8 cellular contexts compared by ENCODE assay signal in the genomic region with DNA sequence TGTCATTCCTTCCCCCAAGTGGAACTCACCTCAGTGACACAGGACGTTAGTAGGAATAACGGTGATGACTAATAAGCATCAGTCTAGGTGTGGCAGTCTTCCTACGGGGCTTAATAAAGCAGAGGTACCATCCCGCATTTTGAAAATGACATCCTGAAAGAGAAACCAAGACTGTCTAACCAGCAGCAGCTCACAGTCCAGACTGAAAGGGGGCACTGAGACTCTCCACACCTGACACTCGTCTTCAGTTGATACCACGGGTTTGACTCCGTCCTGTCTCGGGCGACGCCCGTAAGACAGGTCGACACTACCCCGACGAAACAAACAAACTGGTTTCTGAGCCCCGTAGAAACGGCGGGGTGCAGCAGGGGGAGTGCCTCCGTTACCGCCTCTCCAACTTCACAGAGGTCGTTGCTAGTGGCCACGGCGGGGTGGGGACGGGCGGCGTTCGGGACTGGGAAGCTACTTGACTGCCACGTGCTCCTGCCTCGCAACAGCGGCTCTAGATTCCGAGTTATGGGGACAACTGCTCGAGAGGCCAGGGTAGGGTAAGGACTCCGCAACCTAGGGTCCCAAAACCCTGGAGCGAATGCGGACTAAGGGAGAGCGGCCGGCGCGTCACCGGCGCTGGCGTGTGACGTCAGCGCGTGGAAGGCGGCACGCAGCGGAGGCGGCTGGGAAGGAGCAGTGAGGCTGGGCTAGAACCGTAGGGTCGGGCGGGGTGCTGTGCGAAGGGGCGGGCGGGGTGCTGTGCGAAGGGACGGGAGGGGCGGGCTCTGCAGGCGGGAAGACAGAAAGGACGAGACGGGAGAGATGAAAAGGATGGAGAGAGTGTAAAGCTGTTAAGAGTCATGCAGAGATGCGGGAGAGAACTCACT. TPM values are rescaled to one million over a fixed set of nuclear protein-coding genes. Genes with fewer than 3 reads are reported as not detected.
DNase-seq lines count a peak whose midpoint lies in the region; TF ChIP-seq lines count a peak whose summit lies in the region.

A gene with protein sequence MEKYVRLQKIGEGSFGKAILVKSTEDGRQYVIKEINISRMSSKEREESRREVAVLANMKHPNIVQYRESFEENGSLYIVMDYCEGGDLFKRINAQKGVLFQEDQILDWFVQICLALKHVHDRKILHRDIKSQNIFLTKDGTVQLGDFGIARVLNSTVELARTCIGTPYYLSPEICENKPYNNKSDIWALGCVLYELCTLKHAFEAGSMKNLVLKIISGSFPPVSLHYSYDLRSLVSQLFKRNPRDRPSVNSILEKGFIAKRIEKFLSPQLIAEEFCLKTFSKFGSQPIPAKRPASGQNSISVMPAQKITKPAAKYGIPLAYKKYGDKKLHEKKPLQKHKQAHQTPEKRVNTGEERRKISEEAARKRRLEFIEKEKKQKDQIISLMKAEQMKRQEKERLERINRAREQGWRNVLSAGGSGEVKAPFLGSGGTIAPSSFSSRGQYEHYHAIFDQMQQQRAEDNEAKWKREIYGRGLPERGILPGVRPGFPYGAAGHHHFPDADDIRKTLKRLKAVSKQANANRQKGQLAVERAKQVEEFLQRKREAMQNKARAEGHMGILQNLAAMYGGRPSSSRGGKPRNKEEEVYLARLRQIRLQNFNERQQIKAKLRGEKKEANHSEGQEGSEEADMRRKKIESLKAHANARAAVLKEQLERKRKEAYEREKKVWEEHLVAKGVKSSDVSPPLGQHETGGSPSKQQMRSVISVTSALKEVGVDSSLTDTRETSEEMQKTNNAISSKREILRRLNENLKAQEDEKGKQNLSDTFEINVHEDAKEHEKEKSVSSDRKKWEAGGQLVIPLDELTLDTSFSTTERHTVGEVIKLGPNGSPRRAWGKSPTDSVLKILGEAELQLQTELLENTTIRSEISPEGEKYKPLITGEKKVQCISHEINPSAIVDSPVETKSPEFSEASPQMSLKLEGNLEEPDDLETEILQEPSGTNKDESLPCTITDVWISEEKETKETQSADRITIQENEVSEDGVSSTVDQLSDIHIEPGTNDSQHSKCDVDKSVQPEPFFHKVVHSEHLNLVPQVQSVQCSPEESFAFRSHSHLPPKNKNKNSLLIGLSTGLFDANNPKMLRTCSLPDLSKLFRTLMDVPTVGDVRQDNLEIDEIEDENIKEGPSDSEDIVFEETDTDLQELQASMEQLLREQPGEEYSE (N-terminal part only) (minus strand): TSS at position 593 of the 878 bp plus-strand sequence. CDS start 9,953 bp downstream, outside the sequence.

- H3K4me3 Mint-ChIP-seq in neural crest cell: peak within 1 kb of the TSS; percentile 100

- peak within 1 kb of the TSS; percentile 99 for H3K27ac Mint-ChIP-seq in neural crest cell (ENCODE audit: unreplicated experiment)

- in situ Hi-C loops in HAP-1 (cut with MboI; ENCODE audit: low sequenced_read_pairs): loop anchor here (10.0 to 25.0 kb wide), 2 partner anchors 123 to 425 kb away; a partner anchor contains a TSS

- H3K27me3 ChIP-seq in HAP-1 (ENCODE audit: low read depth) (no peaks in the 10 kb centered on the region), MM.1S (replicated peaks; ENCODE audit: insufficient read depth, low read length) (no peaks in the 10 kb centered on the region), stomach smooth muscle (ENCODE audit: control insufficient read depth in 1 of 2, insufficient read depth in 2 of 2, low read length in 2 of 2) (no peaks in the 10 kb centered on the region)

- peaks cover 21% of the 10 kb centered on the region for H3K79me2 ChIP-seq in MM.1S (ENCODE audit: low read length)

- H3K9ac ChIP-seq in MM.1S (ENCODE audit: low read length) (peak within 1 kb of the TSS; percentile 93), stomach smooth muscle (ENCODE audit: low read length in 2 of 2) (peak within 1 kb of the TSS; percentile 93 to 96)

- H3K36me3 ChIP-seq in HAP-1 (replicated peaks): no peaks in the 10 kb centered on the region; the same call in 1 of the 2 replicates
- H3K36me3 ChIP-seq in MM.1S (replicated peaks; ENCODE audit: insufficient read depth, low read length): no peaks in the 10 kb centered on the region
- no peaks in the 10 kb centered on the region for H3K36me3 ChIP-seq in stomach smooth muscle (ENCODE audit: control insufficient read depth in 2 of 2, insufficient read depth in 2 of 2, low read length in 2 of 2)

- no peaks in the 10 kb centered on the region for H3K9me3 ChIP-seq in HAP-1
- H3K9me3 ChIP-seq in MM.1S (replicated peaks; ENCODE audit: insufficient read depth, low read length): no peaks in the 10 kb centered on the region
- H3K9me3 ChIP-seq in stomach smooth muscle (ENCODE audit: control insufficient read depth in 2 of 2, low read length in 2 of 2): no peaks in the 10 kb centered on the region

- H3K9me3 Mint-ChIP-seq in neural crest cell: no peaks in the 10 kb centered on the region

- no peaks in the 10 kb centered on the region for H3K9me2 ChIP-seq in MM.1S (replicated peaks; ENCODE audit: insufficient read depth, low read length)

- H3K4me1 ChIP-seq in HAP-1 (peaks cover 14% of the 10 kb centered on the region), MM.1S (ENCODE audit: low read length) (peaks cover 9% of the 10 kb centered on the region), stomach smooth muscle (ENCODE audit: control insufficient read depth, insufficient read depth, low read length) (no peaks in the 10 kb centered on the region)

- peak within 1 kb of the TSS; percentile 80 for H2AFZ ChIP-seq in MM.1S (ENCODE audit: low read length)

- peak; percentile 90 for DNase-seq in ELR (ENCODE audit: low read depth)
- peak; percentile 88 to 94 for DNase-seq in HAP-1 (ENCODE audit: low spot score in 2 of 2)
- peak; percentile 89 for DNase-seq in MM.1S
- DNase-seq in SHP77 treated with DMSO at 0.1 percent for 48 hours (lab: John Stamatoyannopoulos, UW): peak; percentile 63
- peak; percentile 95 for DNase-seq in activated effector memory CD4-positive, alpha-beta T cell treated with anti-CD3 and anti-CD28 coated beads, Interleukin-2, amount 50 U/mL, for 16 hours
- DNase-seq in foreskin fibroblast: peak; percentile 91 to 97
- peak; percentile 74 for DNase-seq in neural crest cell (ENCODE audit: low read depth, low spot score)

- no peaks in the 10 kb centered on the region for H3K27me3 Mint-ChIP-seq in neural crest cell (ENCODE audit: low read depth)

- H3K4me1 Mint-ChIP-seq in neural crest cell: peaks cover 30% of the 10 kb centered on the region

- TF ChIP-seq CTCF in MM.1S (IDR thresholded peaks at IDR 0.05; ENCODE audit: low read length) (no peak), foreskin fibroblast (IDR thresholded peaks at IDR 0.05; ENCODE audit: low read depth, low read length) (no peak), neural crest cell (conservative IDR thresholded peaks at IDR 0.05) (no peak)

- no peaks in the 10 kb centered on the region for H3K36me3 Mint-ChIP-seq in neural crest cell (ENCODE audit: low read depth)

- peak within 1 kb of the TSS; percentile 89 for H3K4me2 ChIP-seq in MM.1S (ENCODE audit: low read depth, low read length)

- peak within 1 kb of the TSS; percentile 97 for H3K27ac ChIP-seq in MM.1S (ENCODE audit: low read length)
- H3K27ac ChIP-seq in stomach smooth muscle (ENCODE audit: low read length): peak within 1 kb of the TSS; percentile 95

- peaks cover 20% of the 10 kb centered on the region for H3F3A ChIP-seq in MM.1S (ENCODE audit: insufficient read depth, low read length)

- H4K20me1 ChIP-seq in MM.1S (ENCODE audit: insufficient read depth, low read length): no peaks in the 10 kb centered on the region

- H3K4me3 ChIP-seq in HAP-1 (peak within 1 kb of the TSS; percentile 86), MM.1S (ENCODE audit: low read length) (peak within 1 kb of the TSS; percentile 78), foreskin fibroblast (ENCODE audit: low read depth in 1 of 2, low read length in 2 of 2) (peak within 1 kb of the TSS; percentile 71 to 85), stomach smooth muscle (ENCODE audit: low read length in 2 of 2) (peak within 1 kb of the TSS; percentile 97)

RNA-seq across cellular contexts. Expression of the gene that starts here (rescaled TPM):
- 13.0 and 14.7 TPM in 2 replicates for total RNA-seq in neural crest cell

Comparison
In these comparisons a context has a peak if more than half of its experiments do, and no peak if none do; other contexts are left out.
1. Peak in every context shown above with its lines: DNase-seq, H3K4me3 ChIP-seq and H3K27ac ChIP-seq.